31 cellular contexts compared by ENCODE assay signal in genomic region chr1:167912294-167912693, GRCh38. TPM values are rescaled to one million over a fixed set of nuclear protein-coding genes. Genes with fewer than 3 reads are reported as not detected.
"Had no signal": no experiment of that assay in that cellular context is flagged by ENCODE, and none has a peak within 500 bp of the region (broad histone marks: within the 10 kb centered on the region; RNA-seq: fewer than 3 reads in every experiment).

No MANE protein-coding gene starts in this region.

- H3K27me3 ChIP-seq: ascending aorta, cardiac muscle cell, right atrium auricular region, suprapubic skin, tibial artery, upper lobe of right lung had no signal

- H3K4me3 ChIP-seq: ascending aorta, cardiac muscle cell, lower lobe of right lung, right atrium auricular region, suprapubic skin, tibial artery, upper lobe of right lung had no signal

- H3K4me1 ChIP-seq: lower lobe of right lung, parathyroid adenoma, right atrium auricular region, suprapubic skin, upper lobe of right lung had no signal

- H3K9ac ChIP-seq: parathyroid adenoma had no signal

- H2AFZ ChIP-seq: parathyroid adenoma had no signal

- ATAC-seq: effector memory CD8-positive, alpha-beta T cell; lower lobe of right lung; naive thymus-derived CD8-positive, alpha-beta T cell; stimulated activated naive B cell treated with anti-CD40 and anti-IgM and Interleukin-4, amounts not matched to agents 10 μg/mL and 1 μg/mL and 100 μg/mL, for 72 hours; upper lobe of right lung had no signal

- H3K9me3 ChIP-seq: ascending aorta, right atrium auricular region, suprapubic skin, tibial artery, upper lobe of right lung had no signal

- H3K79me2 ChIP-seq: parathyroid adenoma had no signal

- H3K27ac ChIP-seq: cardiac muscle cell, lower lobe of right lung, parathyroid adenoma, right atrium auricular region, suprapubic skin, tibial artery, upper lobe of right lung had no signal

- DNase-seq: activated CD4-positive, alpha-beta memory T cell treated with anti-CD3 and anti-CD28 coated beads for 36 hours; activated CD4-positive, alpha-beta T cell treated with anti-CD3 and anti-CD28 coated beads for 4 hours; activated CD8-positive, alpha-beta memory T cell treated with anti-CD3 and anti-CD28 coated beads, Interleukin-2, amount 50 U/mL, for 4 hours; activated gamma-delta T cell; activated naive CD4-positive, alpha-beta T cell treated with anti-CD3 and anti-CD28 coated beads, Interleukin-2, amount 10 ng/mL, durations not matched to agents 7 days and 5 days; activated naive CD8-positive, alpha-beta T cell treated with anti-CD3 and anti-CD28 coated beads, Interleukin-2, amount 10 ng/mL, durations not matched to agents 7 days and 5 days; activated T-cell treated with anti-CD3 and anti-CD28 coated beads, Interleukin-2, amount 50 U/mL, for 1 hour; cortex of kidney; effector memory CD8-positive, alpha-beta T cell; erythroblast; head of caudate nucleus; hippocampal formation; lower lobe of right lung; mesenchymal stem cell; naive thymus-derived CD8-positive, alpha-beta T cell; occipital lobe; stimulated activated CD4-positive, alpha-beta T cell treated with anti-CD3 and anti-CD28 coated beads, Interleukin-15, amount 100 ng/mL, for 24 hours; stimulated activated CD4-positive, alpha-beta T cell treated with anti-CD3 and anti-CD28 coated beads, Interleukin-2, amount 100 ng/mL, for 24 hours; stimulated activated naive B cell treated with anti-CD40 and anti-IgM and Interleukin-4, amounts not matched to agents 10 μg/mL and 1 μg/mL and 100 μg/mL, for 72 hours; tibial artery; upper lobe of right lung had no signal

RNA-seq across cellular contexts. Expression of gene ADCY10, which starts 1.6 kb away (rescaled TPM):
- total RNA-seq: activated CD8-positive, alpha-beta memory T cell treated with anti-CD3 and anti-CD28 coated beads for 36 hours; activated T-helper 1 cell treated with anti-CD3 and anti-CD28 coated beads, Interleukin-12 subunit alpha, Interleukin-12 subunit beta, Interleukin-2, Interleukin-4 antibody, amounts not matched to agents 30 ng/mL and 10 ng/mL and 1 ng/mL, durations not matched to agents 14 hours and 24 hours and 36 hours; kidney epithelial cell; neural crest cell; pulmonary artery endothelial cell; suprapubic skin had no signal
- polyA plus RNA-seq: naive thymus-derived CD8-positive, alpha-beta T cell had no signal
